ENCODE assay signal across 1 cellular context in genomic region chr3:190513409-190514162, GRCh38.
TF ChIP-seq lines count a peak whose summit lies in the region.

IL1RAP (plus strand) TSS chr3:190514085; CDS start chr3:190564290, 50,205 bp downstream.

TF ChIP-seq in HepG2, 621 proteins besides CTCF, POLR2A, EP300 and RAD21 (continued from another document and continues in another):
- peak; percentile 83 for TF ChIP-seq PRDM15 (CRISPR knock-in tag; IDR thresholded peaks at IDR 0.05)
- TF ChIP-seq ZNF543 (CRISPR knock-in tag; IDR thresholded peaks at IDR 0.05) = peak; percentile 80
- TF ChIP-seq ZNF589 (CRISPR knock-in tag; conservative IDR thresholded peaks at IDR 0.05) = no peak
- TF ChIP-seq ZNF574 (CRISPR knock-in tag; IDR thresholded peaks at IDR 0.05) = peak; percentile 73
- TF ChIP-seq ZBTB25 (CRISPR knock-in tag; IDR thresholded peaks at IDR 0.05) = peak; percentile 72
- no peak for TF ChIP-seq XBP1 (CRISPR knock-in tag; IDR thresholded peaks at IDR 0.05)
- TF ChIP-seq ZNF570 (CRISPR knock-in tag; IDR thresholded peaks at IDR 0.05; ENCODE audit: borderline replicate concordance) = no peak
- peak; percentile 74; the same call in 1 of the 2 replicates for TF ChIP-seq ZNF264 (CRISPR knock-in tag; IDR thresholded peaks at IDR 0.05)
- peak; percentile 91; the same call in 1 of the 2 replicates for TF ChIP-seq CBX5 (CRISPR knock-in tag; IDR thresholded peaks at IDR 0.05; ENCODE audit: borderline replicate concordance)
- no peak for TF ChIP-seq SRSF4 (IDR thresholded peaks at IDR 0.05; ENCODE audit: low read depth, low read length, poor library complexity, severe bottlenecking)
- peak; percentile 82 for TF ChIP-seq FOSL2 (CRISPR knock-in tag; IDR thresholded peaks at IDR 0.05)
- peak; percentile 53 for TF ChIP-seq MED13 (CRISPR knock-in tag; IDR thresholded peaks at IDR 0.05)
- peak; percentile 69; the same call in 1 of the 2 replicates for TF ChIP-seq ZNF609 (CRISPR knock-in tag; IDR thresholded peaks at IDR 0.05; ENCODE audit: borderline replicate concordance)
- TF ChIP-seq ETV5 (CRISPR knock-in tag; IDR thresholded peaks at IDR 0.05; ENCODE audit: borderline replicate concordance) = peak; percentile 68
- peak; percentile 67; the same call in 1 of the 2 replicates for TF ChIP-seq ZNF672 (CRISPR knock-in tag; IDR thresholded peaks at IDR 0.05)
- no peak for TF ChIP-seq ZNF276 (CRISPR knock-in tag; IDR thresholded peaks at IDR 0.05; ENCODE audit: low read depth)
- no peak for TF ChIP-seq THYN1 (CRISPR knock-in tag; IDR thresholded peaks at IDR 0.05; ENCODE audit: borderline replicate concordance, low read depth)
- peak; percentile 80; the same call in 1 of the 2 replicates for TF ChIP-seq ZNF350 (CRISPR knock-in tag; IDR thresholded peaks at IDR 0.05; ENCODE audit: borderline replicate concordance, low read depth)
- TF ChIP-seq ZFP41 (CRISPR knock-in tag; IDR thresholded peaks at IDR 0.05; ENCODE audit: borderline replicate concordance) = no peak; the same call in 1 of the 2 replicates
- TF ChIP-seq NR0B2 (CRISPR knock-in tag; IDR thresholded peaks at IDR 0.05) = 0 out of 2 replicates have a peak, but pooled peaks have one; percentile 55
- TF ChIP-seq SUZ12 (IDR thresholded peaks at IDR 0.05; ENCODE audit: low read depth, low read length) = no peak
- TF ChIP-seq CENPX (CRISPR knock-in tag; IDR thresholded peaks at IDR 0.05) = no peak
- TF ChIP-seq NCOA5 (CRISPR knock-in tag; IDR thresholded peaks at IDR 0.05) = no peak
- TF ChIP-seq EHMT2 (IDR thresholded peaks at IDR 0.05; ENCODE audit: borderline replicate concordance, low read depth, low read length) = no peak
- TF ChIP-seq ZNF770 (CRISPR knock-in tag; IDR thresholded peaks at IDR 0.05) = 0 out of 2 replicates have a peak, but pooled peaks have one; percentile 48
- no peak; the same call in 1 of the 2 replicates for TF ChIP-seq KDM5A (IDR thresholded peaks at IDR 0.05; ENCODE audit: borderline replicate concordance, low read length)
- TF ChIP-seq GATAD1 (CRISPR knock-in tag; IDR thresholded peaks at IDR 0.05) = peak; percentile 32; the same call in 1 of the 2 replicates
- peak; percentile 77 for TF ChIP-seq ZNF792 (CRISPR knock-in tag; IDR thresholded peaks at IDR 0.05)
- TF ChIP-seq PHF8 (CRISPR knock-in tag; IDR thresholded peaks at IDR 0.05) = peak; percentile 69
- no peak for TF ChIP-seq NCOA1 (CRISPR knock-in tag; IDR thresholded peaks at IDR 0.05)
- TF ChIP-seq AHR (CRISPR knock-in tag; IDR thresholded peaks at IDR 0.05) = peak; percentile 80; the same call in 1 of the 2 replicates
- no peak for TF ChIP-seq RBM22 (optimal IDR thresholded peaks at IDR 0.05; ENCODE audit: low read length)
- peak; percentile 51; the same call in 1 of the 2 replicates for TF ChIP-seq ZFP36L2 (CRISPR knock-in tag; IDR thresholded peaks at IDR 0.05)
- TF ChIP-seq ZNF274 (CRISPR knock-in tag; IDR thresholded peaks at IDR 0.05) = no peak
- no peak for TF ChIP-seq ZNF468 (CRISPR knock-in tag; IDR thresholded peaks at IDR 0.05)
- peak; percentile 89 for TF ChIP-seq ZNF784 (CRISPR knock-in tag; IDR thresholded peaks at IDR 0.05; ENCODE audit: borderline replicate concordance)
- no peak for TF ChIP-seq MBD4 (IDR thresholded peaks at IDR 0.05; ENCODE audit: borderline replicate concordance, low read length)
- TF ChIP-seq BCLAF1 (IDR thresholded peaks at IDR 0.05) = no peak
